Comparison of ENCODE assay signal across 20 cellular contexts in genomic region chr16:8627456-8627855, GRCh38. TPM values are rescaled to one million over a fixed set of nuclear protein-coding genes. Genes with fewer than 3 reads are reported as not detected.
A peak's percentile ranks its signal among the peaks of the same experiment; 100 is the strongest.
DNase-seq lines count a peak whose midpoint lies in the region; ATAC-seq and TF ChIP-seq lines count a peak whose summit lies in the region.
"Had no signal": no experiment of that assay in that cellular context is flagged by ENCODE, and none has a peak within 500 bp of the region (broad histone marks: within the 10 kb centered on the region; RNA-seq: fewer than 3 reads in every experiment).

No MANE protein-coding gene starts in this region.

- H2AK5ac ChIP-seq in H9 (ENCODE audit: insufficient read length, low read length): no peak overlapping the region

- H3T11ph ChIP-seq in H9 (ENCODE audit: low read length): no peak overlapping the region

- no peak overlapping the region for H2BK20ac ChIP-seq in H9 (ENCODE audit: low read depth, low read length, poor library complexity, severe bottlenecking)

- peak overlapping the region; percentile 10 for H3K27ac Mint-ChIP-seq in activated T-cell treated with anti-CD3 and anti-CD28 coated beads, Interleukin-2, amount 50 U/mL, for 24 hours
- H3K27ac Mint-ChIP-seq in activated T-helper 2 cell treated with anti-CD3 and anti-CD28 coated beads, Interferon-gamma antibody, Interleukin-2, Interleukin-4, amounts not matched to agents 10 μg/mL and 5 μg/mL and 100 μg/mL, durations not matched to agents 14 hours and 24 hours and 36 hours: no peak overlapping the region
- H3K27ac Mint-ChIP-seq in H9: no peak overlapping the region
- H3K27ac Mint-ChIP-seq: GM23338, HFFc6, IgD-negative memory B cell had no signal

- peaks cover 29% of the 10 kb centered on the region for H3K4me1 Mint-ChIP-seq in activated T-cell treated with anti-CD3 and anti-CD28 coated beads, Interleukin-2, amount 50 U/mL, for 24 hours (ENCODE audit: low read depth)
- peaks cover 14% of the 10 kb centered on the region for H3K4me1 Mint-ChIP-seq in activated T-helper 2 cell treated with anti-CD3 and anti-CD28 coated beads, Interferon-gamma antibody, Interleukin-2, Interleukin-4, amounts not matched to agents 10 μg/mL and 5 μg/mL and 100 μg/mL, durations not matched to agents 14 hours and 24 hours and 36 hours (ENCODE audit: low read depth)
- peaks cover 3 to 5% of the 10 kb centered on the region in 2 experiments; a peak in 2 of 4 replicates for H3K4me1 Mint-ChIP-seq in H9

- no peak overlapping the region for H3K4me3 Mint-ChIP-seq in activated T-cell treated with anti-CD3 and anti-CD28 coated beads, Interleukin-2, amount 50 U/mL, for 24 hours
- no peak overlapping the region for H3K4me3 Mint-ChIP-seq in activated T-helper 2 cell treated with anti-CD3 and anti-CD28 coated beads, Interferon-gamma antibody, Interleukin-2, Interleukin-4, amounts not matched to agents 10 μg/mL and 5 μg/mL and 100 μg/mL, durations not matched to agents 14 hours and 24 hours and 36 hours (ENCODE audit: low read depth)
- no peak overlapping the region for H3K4me3 Mint-ChIP-seq in H9
- H3K4me3 Mint-ChIP-seq: GM23338, HFFc6 had no signal

- H3K18ac ChIP-seq in H9 (ENCODE audit: insufficient read length, low read depth, low read length): no peak overlapping the region

- no peak overlapping the region for H2BK15ac ChIP-seq in H9 (ENCODE audit: low read depth, low read length)

- intact Hi-C loops in posterior vena cava (cut with DNase I): no loop called here
- intact Hi-C loops in activated T-helper 2 cell treated with anti-CD3 and anti-CD28 coated beads, Interferon-gamma antibody, Interleukin-2, Interleukin-4, amounts not matched to agents 10 μg/mL and 5 μg/mL and 100 μg/mL, durations not matched to agents 14 hours and 24 hours and 36 hours (cut with micrococcal nuclease): no loop called here

- H3K9me3 Mint-ChIP-seq in activated T-cell treated with anti-CD3 and anti-CD28 coated beads, Interleukin-2, amount 50 U/mL, for 24 hours: no peaks in the 10 kb centered on the region
- H3K9me3 Mint-ChIP-seq in activated T-helper 2 cell treated with anti-CD3 and anti-CD28 coated beads, Interferon-gamma antibody, Interleukin-2, Interleukin-4, amounts not matched to agents 10 μg/mL and 5 μg/mL and 100 μg/mL, durations not matched to agents 14 hours and 24 hours and 36 hours: no peaks in the 10 kb centered on the region
- H3K9me3 Mint-ChIP-seq in H9: no peaks in the 10 kb centered on the region
- H3K9me3 Mint-ChIP-seq: CD4-positive, alpha-beta memory T cell; GM23338; HFFc6; IgD-negative memory B cell had no signal

- no peak for DNase-seq in activated T-cell treated with anti-CD3 and anti-CD28 coated beads, Interleukin-2, amount 50 U/mL, for 24 hours
- no peak for DNase-seq in activated T-cell treated with anti-CD3 and anti-CD28 coated beads, Interleukin-2, amount 50 U/mL, for 1 hour
- DNase-seq in SJCRH30: peak; percentile 43 to 64
- peak; percentile 26 for DNase-seq in posterior vena cava (ENCODE audit: low spot score)
- no peak for DNase-seq in activated T-helper 2 cell treated with anti-CD3 and anti-CD28 coated beads, Interferon-gamma antibody, Interleukin-2, Interleukin-4, amounts not matched to agents 10 μg/mL and 5 μg/mL and 100 μg/mL, durations not matched to agents 14 hours and 24 hours and 36 hours (ENCODE audit: low spot score)
- no peak for DNase-seq in HuH-7 (ENCODE audit: low spot score)
- no peak for DNase-seq in H9
- DNase-seq: C1 segment of cervical spinal cord; CD4-positive, alpha-beta memory T cell; DMS153; DMS79; GDM1; HFFc6 had no signal

- peak overlapping the region; percentile 32 for H3K27ac ChIP-seq in SJCRH30
- H3K27ac ChIP-seq in H9 (ENCODE audit: insufficient read length, low read depth, low read length): no peak overlapping the region
- H3K27ac ChIP-seq: 22Rv1, A549 had no signal

- no peaks in the 10 kb centered on the region for H3K79me1 ChIP-seq in H9 (ENCODE audit: insufficient read depth, low read depth, low read length, poor library complexity, severe bottlenecking)

- no peak overlapping the region for H3K23ac ChIP-seq in H9 (ENCODE audit: insufficient read length, low read depth, low read length)

- no peak for TF ChIP-seq CTCF in H9 (conservative IDR thresholded peaks at IDR 0.05)

- H3K9me3 ChIP-seq in SJCRH30 (replicated peaks) (no peaks in the 10 kb centered on the region), H9 (ENCODE audit: control insufficient read depth, low read depth, low read length) (no peaks in the 10 kb centered on the region)
- H3K9me3 ChIP-seq: A549 had no signal

- H3K27me3 Mint-ChIP-seq in activated T-cell treated with anti-CD3 and anti-CD28 coated beads, Interleukin-2, amount 50 U/mL, for 24 hours: no peaks in the 10 kb centered on the region
- no peaks in the 10 kb centered on the region for H3K27me3 Mint-ChIP-seq in activated T-helper 2 cell treated with anti-CD3 and anti-CD28 coated beads, Interferon-gamma antibody, Interleukin-2, Interleukin-4, amounts not matched to agents 10 μg/mL and 5 μg/mL and 100 μg/mL, durations not matched to agents 14 hours and 24 hours and 36 hours (ENCODE audit: low read depth)
- no peaks in the 10 kb centered on the region for H3K27me3 Mint-ChIP-seq in H9 (ENCODE audit: low read depth)
- H3K27me3 Mint-ChIP-seq: CD4-positive, alpha-beta memory T cell; IgD-negative memory B cell had no signal

- H3K36me3 ChIP-seq in SJCRH30: peaks cover 49% of the 10 kb centered on the region

- H3K27me3 ChIP-seq in SJCRH30: no peaks in the 10 kb centered on the region
- H3K27me3 ChIP-seq in H9 (ENCODE audit: insufficient read depth, low read length): no peaks in the 10 kb centered on the region

- H2BK12ac ChIP-seq in H9 (ENCODE audit: insufficient read length, low read depth, low read length): no peak overlapping the region

- no peak overlapping the region for H3K4ac ChIP-seq in H9 (ENCODE audit: low read depth, low read length)

- H3K56ac ChIP-seq in H9 (ENCODE audit: insufficient read length, low read depth, low read length): no peak overlapping the region

- H3K9ac ChIP-seq in H9 (ENCODE audit: extremely low read depth, insufficient read length, low read length): no peak overlapping the region

- no peak overlapping the region for H4K91ac ChIP-seq in H9 (ENCODE audit: insufficient read length, low read depth, low read length)

- no peak for ATAC-seq in HG03139 (IDR thresholded peaks at IDR 0.05; ENCODE audit: unreplicated experiment)
- ATAC-seq: A549, GM23338, HCT116 had no signal

- no peaks in the 10 kb centered on the region for H4K20me1 ChIP-seq in H9 (ENCODE audit: control insufficient read depth, insufficient read depth, insufficient read length)

- no peak overlapping the region for H2BK120ac ChIP-seq in H9 (ENCODE audit: low read depth, low read length, poor library complexity, severe bottlenecking)

- no peak overlapping the region for H2AFZ ChIP-seq in H9 (ENCODE audit: low read length)
- H2AFZ ChIP-seq: GM23338 had no signal

- H3K4me1 ChIP-seq in SJCRH30 (peaks cover 22% of the 10 kb centered on the region), H9 (ENCODE audit: insufficient read depth, low read length) (no peaks in the 10 kb centered on the region)

- H3K14ac ChIP-seq in H9 (ENCODE audit: insufficient read depth, low read length): no peak overlapping the region

- H4K8ac ChIP-seq in H9 (replicated peaks; ENCODE audit: insufficient read length, low read depth, low read length): no peak overlapping the region

- no peak overlapping the region for H3K4me2 ChIP-seq in H9 (ENCODE audit: insufficient read depth, insufficient read length, low read length)
- H3K4me2 ChIP-seq: A549, GM23338 had no signal

- H2BK5ac ChIP-seq in H9 (ENCODE audit: insufficient read length, low read length): no peak overlapping the region

- no peak overlapping the region for H3K4me3 ChIP-seq in SJCRH30
- H3K4me3 ChIP-seq: A549, GM23338 had no signal

- H3K79me2 ChIP-seq in H9 (ENCODE audit: insufficient read depth, low read length): peaks cover 2% of the 10 kb centered on the region; the same call in 1 of the 2 replicates

- no peaks in the 10 kb centered on the region for H3K23me2 ChIP-seq in H9 (ENCODE audit: insufficient read length, low read depth, low read length, poor library complexity, severe bottlenecking)

- WGBS in H9 (ENCODE audit: extremely low coverage, insufficient read length, low lambda C conversion rate): no CpG with 5 or more reads among the region's 4 CpGs

- peaks cover 81% of the 10 kb centered on the region for H3K36me3 Mint-ChIP-seq in activated T-cell treated with anti-CD3 and anti-CD28 coated beads, Interleukin-2, amount 50 U/mL, for 24 hours (ENCODE audit: low read depth)
- H3K36me3 Mint-ChIP-seq in activated T-helper 2 cell treated with anti-CD3 and anti-CD28 coated beads, Interferon-gamma antibody, Interleukin-2, Interleukin-4, amounts not matched to agents 10 μg/mL and 5 μg/mL and 100 μg/mL, durations not matched to agents 14 hours and 24 hours and 36 hours (ENCODE audit: low read depth): peaks cover 64% of the 10 kb centered on the region
- H3K36me3 Mint-ChIP-seq in H9 (ENCODE audit: insufficient read depth in 1 of 3, low read depth in 3 of 3): peaks cover 52 to 84% (median 71%) of the 10 kb centered on the region in 3 experiments

- H4K5ac ChIP-seq in H9 (ENCODE audit: insufficient read length, low read depth, low read length): no peak overlapping the region

RNA-seq across cellular contexts. Expression of gene METTL22, which starts 6.0 kb away (rescaled TPM):
- 11.3 and 15.2 TPM in 2 replicates for total RNA-seq in SJCRH30 (2014; rRNA removed; shearing (Covaris generic))
- total RNA-seq in posterior vena cava (10 to 100 TPM; 27.4 to 30.7 TPM), H9 (2021) (48.9 and 51.9 TPM in 2 replicates)
- total RNA-seq in activated T-helper 2 cell treated with anti-CD3 and anti-CD28 coated beads, Interferon-gamma antibody, Interleukin-2, Interleukin-4, amounts not matched to agents 10 μg/mL and 5 μg/mL and 100 μg/mL, durations not matched to agents 14 hours and 24 hours and 36 hours: 34.9 and 39.0 TPM in 2 replicates

RNA-seq across cellular contexts. Expression of gene TMEM114, which starts 37.1 kb away (rescaled TPM):
- total RNA-seq in SJCRH30 (2014; rRNA removed; shearing (Covaris generic)): not detected in 2 replicates
- not detected for total RNA-seq in posterior vena cava
- not detected in 2 replicates for total RNA-seq in activated T-helper 2 cell treated with anti-CD3 and anti-CD28 coated beads, Interferon-gamma antibody, Interleukin-2, Interleukin-4, amounts not matched to agents 10 μg/mL and 5 μg/mL and 100 μg/mL, durations not matched to agents 14 hours and 24 hours and 36 hours
- total RNA-seq in H9 (2021): 0.33 and 1.2 TPM in 2 replicates
- total RNA-seq: CD4-positive, alpha-beta memory T cell; Daoy; HFFc6 had no signal

RNA-seq across cellular contexts. Expression of gene ABAT, which starts 47.0 kb away (rescaled TPM):
- total RNA-seq in SJCRH30 (2014; rRNA removed; shearing (Covaris generic)): 79.1 and 80.0 TPM in 2 replicates
- total RNA-seq in posterior vena cava (1 to 10 TPM; 2.2 to 4.4 TPM), H9 (2021) (6.2 and 7.3 TPM in 2 replicates)
- total RNA-seq in activated T-helper 2 cell treated with anti-CD3 and anti-CD28 coated beads, Interferon-gamma antibody, Interleukin-2, Interleukin-4, amounts not matched to agents 10 μg/mL and 5 μg/mL and 100 μg/mL, durations not matched to agents 14 hours and 24 hours and 36 hours: 22.5 and 24.2 TPM in 2 replicates

Comparison
In these comparisons a context has a peak if more than half of its experiments do, and no peak if none do; other contexts are left out.
1. DNase-seq: peak in SJCRH30 (2 of 2) and posterior vena cava (single experiment); none in activated T-cell treated with anti-CD3 and anti-CD28 coated beads, Interleukin-2, amount 50 U/mL, for 24 hours (single experiment), activated T-cell treated with anti-CD3 and anti-CD28 coated beads, Interleukin-2, amount 50 U/mL, for 1 hour (single experiment), activated T-helper 2 cell treated with anti-CD3 and anti-CD28 coated beads, Interferon-gamma antibody, Interleukin-2, Interleukin-4, amounts not matched to agents 10 μg/mL and 5 μg/mL and 100 μg/mL, durations not matched to agents 14 hours and 24 hours and 36 hours (single experiment), HuH-7 (single experiment) and H9 (single experiment).